17 cellular contexts compared by ENCODE assay signal in genomic region chr18:79402209-79402576, GRCh38. TPM values are rescaled to one million over a fixed set of nuclear protein-coding genes. Genes with fewer than 3 reads are reported as not detected.
DNase-seq lines count a peak whose midpoint lies in the region; ATAC-seq and TF ChIP-seq lines count a peak whose summit lies in the region.
"Had no signal": no experiment of that assay in that cellular context is flagged by ENCODE, and none has a peak within 500 bp of the region (broad histone marks: within the 10 kb centered on the region; RNA-seq: fewer than 3 reads in every experiment).

No MANE protein-coding gene starts in this region.

- peak overlapping the region; percentile 33 to 59 for H3K27ac ChIP-seq in left lung
- H3K27ac ChIP-seq in thyroid gland: no peak overlapping the region
- H3K27ac ChIP-seq: hepatocyte had no signal

- CTCF ChIA-PET in activated CD8-positive, alpha-beta memory T cell treated with anti-CD3 and anti-CD28 coated beads, Interleukin-2, amount 10 ng/mL, durations not matched to agents 7 days and 5 days (lab: Charles Lee): interaction anchor here (1.0 kb wide), 1 partner anchor 122 kb away, joined by 3 read pairs; no protein-coding TSS in a partner anchor

- WGBS in thyroid gland, 2 donors: 93 to 97% methylated on average over 5 to 11 of the region's 16 CpGs

- no peak for ATAC-seq in activated CD8-positive, alpha-beta memory T cell treated with anti-CD3 and anti-CD28 coated beads, Interleukin-2, amount 10 ng/mL, durations not matched to agents 7 days and 5 days
- no peak for ATAC-seq in activated T-cell treated with anti-CD3 and anti-CD28 coated beads, Interleukin-2, amount 50 U/mL, for 72 hours (replicated peaks in 1 of 2)
- no peak for ATAC-seq in left lung
- no peak for ATAC-seq in stimulated activated naive B cell treated with anti-CD40 and anti-IgM and Interleukin-4, amounts not matched to agents 10 μg/mL and 1 μg/mL and 100 μg/mL, for 72 hours (replicated peaks)
- no peak for ATAC-seq in GM18868 (IDR thresholded peaks at IDR 0.05; ENCODE audit: unreplicated experiment)
- ATAC-seq: SK-N-SH treated with all-trans-retinoic acid at 6 μM for 48 hours, upper lobe of right lung had no signal

- H3K36me3 Mint-ChIP-seq in activated CD8-positive, alpha-beta memory T cell treated with anti-CD3 and anti-CD28 coated beads, Interleukin-2, amount 10 ng/mL, durations not matched to agents 7 days and 5 days: peaks cover 9% of the 10 kb centered on the region
- peaks cover 11 to 15% of the 10 kb centered on the region in 2 donors for H3K36me3 Mint-ChIP-seq in activated T-cell treated with anti-CD3 and anti-CD28 coated beads, Interleukin-2, amount 50 U/mL, for 72 hours (ENCODE audit: insufficient read depth in 2 of 2)
- H3K36me3 Mint-ChIP-seq in stimulated activated naive B cell treated with anti-CD40 and anti-IgM and Interleukin-4, amounts not matched to agents 10 μg/mL and 1 μg/mL and 100 μg/mL, for 72 hours: peaks cover 49 to 58% of the 10 kb centered on the region in 2 donors

- no peaks in the 10 kb centered on the region for H3K36me3 ChIP-seq in left lung
- no peaks in the 10 kb centered on the region for H3K36me3 ChIP-seq in thyroid gland
- H3K36me3 ChIP-seq: upper lobe of right lung had no signal

- no peak for TF ChIP-seq POLR2A in thyroid gland (IDR thresholded peaks at IDR 0.05)

- H3K4me1 Mint-ChIP-seq in activated CD8-positive, alpha-beta memory T cell treated with anti-CD3 and anti-CD28 coated beads, Interleukin-2, amount 10 ng/mL, durations not matched to agents 7 days and 5 days: peaks cover 49% of the 10 kb centered on the region
- H3K4me1 Mint-ChIP-seq in activated T-cell treated with anti-CD3 and anti-CD28 coated beads, Interleukin-2, amount 50 U/mL, for 72 hours (ENCODE audit: low read depth): peaks cover 80% of the 10 kb centered on the region
- H3K4me1 Mint-ChIP-seq in stimulated activated naive B cell treated with anti-CD40 and anti-IgM and Interleukin-4, amounts not matched to agents 10 μg/mL and 1 μg/mL and 100 μg/mL, for 72 hours: peaks cover 58 to 81% of the 10 kb centered on the region in 2 donors

- H3K9me3 Mint-ChIP-seq in activated CD8-positive, alpha-beta memory T cell treated with anti-CD3 and anti-CD28 coated beads, Interleukin-2, amount 10 ng/mL, durations not matched to agents 7 days and 5 days (ENCODE audit: low read depth): no peaks in the 10 kb centered on the region
- H3K9me3 Mint-ChIP-seq in activated T-cell treated with anti-CD3 and anti-CD28 coated beads, Interleukin-2, amount 50 U/mL, for 72 hours: no peaks in the 10 kb centered on the region
- H3K9me3 Mint-ChIP-seq in stimulated activated naive B cell treated with anti-CD40 and anti-IgM and Interleukin-4, amounts not matched to agents 10 μg/mL and 1 μg/mL and 100 μg/mL, for 72 hours: peaks cover 2 to 4% of the 10 kb centered on the region in 2 donors

- TF ChIP-seq CTCF in left lung (IDR thresholded peaks at IDR 0.05): no peak
- TF ChIP-seq CTCF in thyroid gland (IDR thresholded peaks at IDR 0.05): no peak

- H3K4me3 ChIP-seq in left lung: no peak overlapping the region
- H3K4me3 ChIP-seq in thyroid gland (replicated peaks in 1 of 3): no peak overlapping the region
- H3K4me3 ChIP-seq: hepatocyte had no signal

- peaks cover 7% of the 10 kb centered on the region for H3K27me3 Mint-ChIP-seq in activated CD8-positive, alpha-beta memory T cell treated with anti-CD3 and anti-CD28 coated beads, Interleukin-2, amount 10 ng/mL, durations not matched to agents 7 days and 5 days
- no peaks in the 10 kb centered on the region for H3K27me3 Mint-ChIP-seq in activated T-cell treated with anti-CD3 and anti-CD28 coated beads, Interleukin-2, amount 50 U/mL, for 72 hours (ENCODE audit: low read depth)
- no peaks in the 10 kb centered on the region for H3K27me3 Mint-ChIP-seq in stimulated activated naive B cell treated with anti-CD40 and anti-IgM and Interleukin-4, amounts not matched to agents 10 μg/mL and 1 μg/mL and 100 μg/mL, for 72 hours

- H3K4me3 Mint-ChIP-seq in activated CD8-positive, alpha-beta memory T cell treated with anti-CD3 and anti-CD28 coated beads, Interleukin-2, amount 10 ng/mL, durations not matched to agents 7 days and 5 days: peak overlapping the region; percentile 9
- peak overlapping the region; percentile 93 to 98 for H3K4me3 Mint-ChIP-seq in activated T-cell treated with anti-CD3 and anti-CD28 coated beads, Interleukin-2, amount 50 U/mL, for 72 hours
- H3K4me3 Mint-ChIP-seq in stimulated activated naive B cell treated with anti-CD40 and anti-IgM and Interleukin-4, amounts not matched to agents 10 μg/mL and 1 μg/mL and 100 μg/mL, for 72 hours: peak overlapping the region; percentile 86 to 93

- H3K27me3 ChIP-seq in left lung (peaks cover 0 to 25% of the 10 kb centered on the region in 2 donors), thyroid gland (no peaks in the 10 kb centered on the region)
- H3K27me3 ChIP-seq: upper lobe of right lung had no signal

- H3K4me1 ChIP-seq in left lung: peaks cover 9 to 83% of the 10 kb centered on the region in 2 donors
- peaks cover 17 to 31% of the 10 kb centered on the region in 2 donors for H3K4me1 ChIP-seq in thyroid gland

- intact Hi-C loops in left lung (cut with DNase I) (no loop called here), thyroid gland (cut with DNase I) (no loop called here)

- DNase-seq in activated CD8-positive, alpha-beta memory T cell treated with anti-CD3 and anti-CD28 coated beads, Interleukin-2, amount 10 ng/mL, durations not matched to agents 7 days and 5 days: no peak
- no peak for DNase-seq in activated CD8-positive, alpha-beta memory T cell treated with anti-CD3 and anti-CD28 coated beads, Interleukin-2, amount 50 U/mL, for 4 hours
- DNase-seq in activated T-cell treated with anti-CD3 and anti-CD28 coated beads, Interleukin-2, amount 50 U/mL, for 72 hours: no peak
- DNase-seq in left lung: peak in 1 of 2 donors; percentile 62
- DNase-seq in stimulated activated naive B cell treated with anti-CD40 and anti-IgM and Interleukin-4, amounts not matched to agents 10 μg/mL and 1 μg/mL and 100 μg/mL, for 72 hours: no peak
- DNase-seq in thyroid gland: no peak
- no peak for DNase-seq in NCI-H446 treated with DMSO at 0.1 percent for 48 hours (lab: John Stamatoyannopoulos, UW)
- DNase-seq: activated CD4-positive, alpha-beta T cell treated with anti-CD3 and anti-CD28 coated beads, Interleukin-2, amount 50 U/mL, for 1 hour; anterior cingulate cortex; DMS153; HCEC 1CT; mammary epithelial cell; NCI-H1417 treated with DMSO at 0.1 percent for 48 hours had no signal

- H3K9me3 ChIP-seq in left lung (no peaks in the 10 kb centered on the region), thyroid gland (no peaks in the 10 kb centered on the region)
- H3K9me3 ChIP-seq: upper lobe of right lung had no signal

- no peak overlapping the region for H3K27ac Mint-ChIP-seq in activated CD8-positive, alpha-beta memory T cell treated with anti-CD3 and anti-CD28 coated beads, Interleukin-2, amount 10 ng/mL, durations not matched to agents 7 days and 5 days
- peak overlapping the region; percentile 97 for H3K27ac Mint-ChIP-seq in activated T-cell treated with anti-CD3 and anti-CD28 coated beads, Interleukin-2, amount 50 U/mL, for 72 hours
- H3K27ac Mint-ChIP-seq in stimulated activated naive B cell treated with anti-CD40 and anti-IgM and Interleukin-4, amounts not matched to agents 10 μg/mL and 1 μg/mL and 100 μg/mL, for 72 hours: peak overlapping the region; percentile 98

RNA-seq across cellular contexts. Expression of gene NFATC1, which starts 6.5 kb away (rescaled TPM):
- 10 to 100 TPM; 25.7 to 27.8 TPM for total RNA-seq in activated CD8-positive, alpha-beta memory T cell treated with anti-CD3 and anti-CD28 coated beads, Interleukin-2, amount 10 ng/mL, durations not matched to agents 7 days and 5 days
- total RNA-seq in activated T-cell treated with anti-CD3 and anti-CD28 coated beads, Interleukin-2, amount 50 U/mL, for 72 hours: 10 to 100 TPM; 70.4 to 86.0 TPM
- total RNA-seq in left lung: 10 to 100 TPM; 16.0 to 17.1 TPM
- total RNA-seq in thyroid gland: 10 to 100 TPM; 10.1 to 15.0 (median 12.7) TPM

Comparison
In these comparisons a context has a peak if more than half of its experiments do, and no peak if none do; other contexts are left out.
1. H3K4me3 Mint-ChIP-seq: peak in every context shown above with its lines; median percentile 96 in activated T-cell treated with anti-CD3 and anti-CD28 coated beads, Interleukin-2, amount 50 U/mL, for 72 hours; 90 in stimulated activated naive B cell treated with anti-CD40 and anti-IgM and Interleukin-4, amounts not matched to agents 10 μg/mL and 1 μg/mL and 100 μg/mL, for 72 hours; 9 in activated CD8-positive, alpha-beta memory T cell treated with anti-CD3 and anti-CD28 coated beads, Interleukin-2, amount 10 ng/mL, durations not matched to agents 7 days and 5 days.
2. H3K27ac ChIP-seq: peak in left lung (2 of 2); none in thyroid gland (0 of 3).